Comparison of ENCODE assay signal across 32 cellular contexts in the genomic region with DNA sequence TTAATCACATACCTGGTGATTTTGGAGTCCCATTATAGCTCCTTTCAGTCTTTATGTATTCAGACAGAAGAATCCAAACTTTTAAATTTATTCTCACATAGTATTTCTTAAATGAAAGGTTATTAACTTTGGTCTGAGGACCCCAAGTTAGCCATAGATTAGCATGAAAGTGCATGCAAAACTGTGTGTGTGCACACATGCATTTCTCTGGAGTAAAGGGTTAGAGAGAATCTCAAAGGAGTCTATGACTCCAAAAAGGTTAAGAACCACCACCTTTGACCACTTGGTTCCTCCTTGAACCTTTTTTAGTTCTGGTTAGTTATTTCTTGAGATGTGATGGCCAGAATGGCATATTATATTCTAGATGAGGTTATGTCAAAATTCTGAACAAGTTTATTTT.
"Had no signal": no experiment of that assay in that cellular context is flagged by ENCODE, and none has a peak within 500 bp of the region (broad histone marks: within the 10 kb centered on the region; RNA-seq: fewer than 3 reads in every experiment).

No MANE protein-coding gene starts in this region.

- H3K4me1 ChIP-seq: SJSA1 had no signal

- H3K4me2 ChIP-seq: PC-9 had no signal

- H2AFZ ChIP-seq: PC-9 had no signal

- DNase-seq: activated B cell treated with CpG ODN at 0.5 μM for 24 hours; activated CD4-positive, alpha-beta memory T cell treated with anti-CD3 and anti-CD28 coated beads for 36 hours; activated CD4-positive, alpha-beta T cell treated with anti-CD3 and anti-CD28 coated beads for 4 hours; activated CD4-positive, alpha-beta T cell treated with anti-CD3 and anti-CD28 coated beads, Interleukin-2, amount 50 U/mL, for 1 hour; activated CD4-positive, CD25-positive, alpha-beta regulatory T cell treated with anti-CD3 and anti-CD28 coated beads, Interleukin-2, amount 50 U/mL, for 72 hours; activated CD8-positive, alpha-beta memory T cell treated with anti-CD3 and anti-CD28 coated beads, Interleukin-2, amount 50 U/mL, for 4 hours; activated gamma-delta T cell treated with Interleukin-2 at 50 U/mL for 16 hours; activated naive CD4-positive, alpha-beta T cell treated with anti-CD3 and anti-CD28 coated beads for 36 hours; activated naive CD8-positive, alpha-beta T cell treated with anti-CD3 and anti-CD28 coated beads, Interleukin-2, amount 50 U/mL, for 24 hours; activated T-cell treated with anti-CD3 and anti-CD28 coated beads for 4 hours; activated T-cell treated with anti-CD3 and anti-CD28 coated beads, Interleukin-2, amount 50 U/mL, for 4 hours; anterior cingulate cortex; brain microvascular endothelial cell; central memory CD4-positive, alpha-beta T cell; Kasumi-1; MG63; NCI-H1048; NCI-H1105 treated with DMSO at 0.1 percent for 48 hours; NCI-H1930; NCI-H345; NCI-H526; NCI-H748 treated with DMSO at 0.1 percent for 48 hours; NK-92 treated with Interleukin-12 subunit alpha and Interleukin-12 subunit beta, amount 100 ng/mL, for 24 hours; SHP77; T-cell; T-helper 17 cell had no signal

- H3K27me3 ChIP-seq: brain microvascular endothelial cell, MG63, SJSA1 had no signal

- H3K36me3 ChIP-seq: brain microvascular endothelial cell, MG63, SJSA1 had no signal

- H3K27ac ChIP-seq: brain microvascular endothelial cell, PC-9, SJSA1, VCaP had no signal

- H3K4me3 ChIP-seq: K562, MG63, PC-9, SJSA1 had no signal

- ATAC-seq: activated naive CD4-positive, alpha-beta T cell treated with anti-CD3 and anti-CD28 coated beads, Interleukin-2, amount 50 U/mL, for 72 hours; activated naive CD8-positive, alpha-beta T cell treated with anti-CD3 and anti-CD28 coated beads, Interleukin-2, amount 50 U/mL, for 24 hours; activated T-cell treated with anti-CD3 and anti-CD28 coated beads, Interleukin-2, amount 50 U/mL, for 4 hours; K562; SK-N-SH treated with all-trans-retinoic acid at 6 μM for 48 hours; T-cell; T-helper 17 cell had no signal

- H3K9me3 ChIP-seq: MG63, SJSA1 had no signal
